11 cellular contexts compared by ENCODE assay signal in the genomic region with DNA sequence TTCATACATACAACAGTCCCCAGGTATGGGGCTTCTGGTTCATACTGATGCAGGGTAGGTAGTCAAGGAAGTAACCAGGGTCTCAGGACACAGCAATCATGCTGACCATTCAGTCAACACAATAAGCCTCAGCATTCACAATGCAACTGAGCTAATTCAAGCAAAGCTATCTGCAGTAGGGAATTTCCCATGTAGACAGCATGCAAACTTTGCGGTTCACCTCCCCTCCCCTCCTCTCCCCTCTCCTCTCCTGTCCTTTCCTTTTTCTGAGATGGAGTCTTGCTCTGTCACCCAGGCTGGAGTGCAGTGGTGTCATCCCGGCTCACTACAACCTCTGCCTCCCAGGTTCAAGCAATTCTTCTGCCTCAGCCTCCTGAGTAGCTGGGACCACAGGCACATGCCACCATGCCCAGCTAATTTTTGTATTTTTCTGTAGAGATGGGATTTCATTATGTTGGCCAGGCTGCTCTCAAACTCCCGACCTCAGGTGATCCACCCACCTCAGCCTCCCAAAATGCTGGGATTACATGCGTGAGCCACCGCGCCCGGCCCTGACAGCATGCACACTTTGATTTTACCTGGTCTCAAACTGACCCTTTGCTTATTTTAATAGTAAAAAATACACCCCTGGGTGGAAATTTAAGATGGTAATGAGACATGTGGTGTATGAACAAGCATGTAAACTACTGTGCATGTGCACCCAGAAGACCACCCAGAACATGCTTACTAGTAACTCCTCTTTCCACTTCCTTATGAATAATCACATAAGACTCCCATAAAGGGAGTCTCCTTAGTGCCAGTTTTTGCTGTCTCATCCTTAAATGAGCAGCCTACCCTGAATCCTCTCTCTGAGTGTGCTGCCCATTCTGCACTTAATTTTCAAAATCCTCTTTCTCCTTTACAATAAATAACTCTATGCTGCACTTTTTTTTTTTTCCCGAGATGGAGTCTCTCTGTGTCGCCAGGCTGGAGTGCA. TPM values are rescaled to one million over a fixed set of nuclear protein-coding genes. Genes with fewer than 3 reads are reported as not detected.
DNase-seq lines count a peak whose midpoint lies in the region; ATAC-seq, FAIRE-seq and TF ChIP-seq lines count a peak whose summit lies in the region.
"Had no signal": no experiment of that assay in that cellular context is flagged by ENCODE, and none has a peak within 500 bp of the region (broad histone marks: within the 10 kb centered on the region; RNA-seq: fewer than 3 reads in every experiment).

No MANE protein-coding gene starts in this region.

- peaks cover 71% of the 10 kb centered on the region for H3K36me3 Mint-ChIP-seq in dendritic cell treated with granulocyte-macrophage colony-stimulating factor and Interleukin-4, amounts not matched to agents 40 ng/mL and 50 ng/mL, for 4 days (ENCODE audit: low read depth)

- H3K27ac Mint-ChIP-seq in dendritic cell treated with granulocyte-macrophage colony-stimulating factor and Interleukin-4, amounts not matched to agents 40 ng/mL and 50 ng/mL, for 4 days = peak overlapping the region; percentile 97

- TF ChIP-seq EP300 in A549 (IDR thresholded peaks at IDR 0.05) = no peak

- POLR2A ChIA-PET in A549 (lab: Yijun Ruan, JAX) = interaction anchor here (1.2 kb wide), 1 partner anchor 10 kb away, joined by 8 read pairs; a partner anchor contains a TSS

- peak overlapping the region; percentile 60 for H3K4me3 Mint-ChIP-seq in dendritic cell treated with granulocyte-macrophage colony-stimulating factor and Interleukin-4, amounts not matched to agents 40 ng/mL and 50 ng/mL, for 4 days

- FAIRE-seq in A549 (lab: Jason Lieb, UNC) = no peak
- FAIRE-seq: kidney had no signal

- H3K9me3 ChIP-seq in A549 (no peaks in the 10 kb centered on the region), colonic mucosa (no peaks in the 10 kb centered on the region)
- H3K9me3 ChIP-seq: body of pancreas had no signal

- H3K36me3 ChIP-seq in colonic mucosa = no peaks in the 10 kb centered on the region

- H3K4me1 Mint-ChIP-seq in dendritic cell treated with granulocyte-macrophage colony-stimulating factor and Interleukin-4, amounts not matched to agents 40 ng/mL and 50 ng/mL, for 4 days (ENCODE audit: low read depth) = peaks cover 72% of the 10 kb centered on the region

- CTCF ChIA-PET in A549 (lab: Yijun Ruan, JAX) = interaction anchor here (0.9 to 1.6 kb wide), 3 partner anchors 8 to 255 kb away, joined by 3 to 6 read pairs (median 3); a partner anchor contains a TSS

- peak overlapping the region; percentile 28 to 75 for H3K27ac ChIP-seq in A549
- H3K27ac ChIP-seq in coronary artery = peak overlapping the region in 1 of 2 donors; percentile 58
- H3K27ac ChIP-seq in colonic mucosa = no peak overlapping the region

- TF ChIP-seq CTCF in A549 (IDR thresholded peaks at IDR 0.05) (no peak), coronary artery (IDR thresholded peaks at IDR 0.05) (no peak), colonic mucosa (IDR thresholded peaks at IDR 0.05) (no peak)

- no peaks in the 10 kb centered on the region for H3K27me3 Mint-ChIP-seq in dendritic cell treated with granulocyte-macrophage colony-stimulating factor and Interleukin-4, amounts not matched to agents 40 ng/mL and 50 ng/mL, for 4 days

- ATAC-seq in A549 (peak; percentile 63 to 79; a peak in 4 of 6 replicates), GM18511 (IDR thresholded peaks at IDR 0.05; ENCODE audit: unreplicated experiment) (peak; percentile 66)
- ATAC-seq: body of pancreas had no signal

- 82% methylated on average over 9 of the region's 9 CpGs for WGBS in A549 (ENCODE audit: missing lambda C conversion rate)

- DNase-seq in A549 (ENCODE audit: low read depth in 1 of 2, low spot score in 1 of 2) (peak in 1 of 2 experiments; percentile 55), HT1080 (ENCODE audit: low read depth) (peak; percentile 10), HuH-7.5 (ENCODE audit: low spot score) (no peak), coronary artery (ENCODE audit: low spot score) (no peak), colonic mucosa (no peak), SK-N-DZ (ENCODE audit: low spot score) (no peak)
- DNase-seq: DND-41 had no signal

- H3K4me2 ChIP-seq in A549 = peak overlapping the region; percentile 24; the same call in 1 of the 3 replicates

- TF ChIP-seq POLR2A in A549 (IDR thresholded peaks at IDR 0.05; ENCODE audit: low read length) = no peak

- H3K4me1 ChIP-seq in A549 (peaks cover 17% of the 10 kb centered on the region), colonic mucosa (no peaks in the 10 kb centered on the region)
- H3K4me1 ChIP-seq: body of pancreas had no signal

- no peaks in the 10 kb centered on the region for H3K27me3 ChIP-seq in colonic mucosa
- H3K27me3 ChIP-seq: body of pancreas had no signal

- intact Hi-C loops in dendritic cell treated with granulocyte-macrophage colony-stimulating factor and Interleukin-4, amounts not matched to agents 40 ng/mL and 50 ng/mL, for 4 days (cut with micrococcal nuclease) = loop anchor here (1.0 kb wide), 1 partner anchor 8 kb away; no protein-coding TSS in a partner anchor
- intact Hi-C loops in colonic mucosa (cut with DNase I) = no loop called here

- TF ChIP-seq RAD21 in A549 (conservative IDR thresholded peaks at IDR 0.05 in 1 of 2, IDR thresholded peaks at IDR 0.05 in 1 of 2) = no peak

- H3K9ac ChIP-seq in colonic mucosa (ENCODE audit: low read depth in 2 of 2, low read length in 2 of 2) = no peak overlapping the region

- H3K9me3 Mint-ChIP-seq in dendritic cell treated with granulocyte-macrophage colony-stimulating factor and Interleukin-4, amounts not matched to agents 40 ng/mL and 50 ng/mL, for 4 days = no peaks in the 10 kb centered on the region

- H3K4me3 ChIP-seq in A549 (no peak overlapping the region), coronary artery (no peak overlapping the region), colonic mucosa (no peak overlapping the region)
- H3K4me3 ChIP-seq: body of pancreas had no signal

TF ChIP-seq in A549, 52 proteins besides CTCF, POLR2A, EP300 and RAD21:
- TF ChIP-seq EHMT2 (IDR thresholded peaks at IDR 0.05; ENCODE audit: low read depth) = no peak
- TF ChIP-seq RFX5 (IDR thresholded peaks at IDR 0.05) = no peak
- peak; percentile 89 for TF ChIP-seq MAFK (IDR thresholded peaks at IDR 0.05; ENCODE audit: partially characterized antibody)
- no peak for TF ChIP-seq MAZ (IDR thresholded peaks at IDR 0.05; ENCODE audit: borderline replicate concordance, low read depth, low read length)
- TF ChIP-seq NFE2L2 (conservative IDR thresholded peaks at IDR 0.05; ENCODE audit: low read length) = 0 out of 2 replicates have a peak, but pooled peaks have one; percentile 19
TF ChIP-seq in A549: peak in this region for 2.

RNA-seq across cellular contexts. Expression of a gene that starts 9.3 kb away (rescaled TPM):
- polyA plus RNA-seq in A549 (2011; rRNA removed) = 35.0 and 43.1 TPM in 2 replicates
- 26.1 and 35.3 TPM in 2 replicates for polyA plus RNA-seq in A549 (2012; cell fraction: cytosol; rRNA removed)
- polyA plus RNA-seq in A549 (2012; cell fraction: nucleus; rRNA removed) = 18.7 and 21.8 TPM in 2 replicates
- polyA plus RNA-seq in A549 (2017; fragmentation: RNase III; extraction: RNeasy Plus Mini Kit Qiagen cat#74134 plus additional on column Dnase treatment) = 23.1 to 25.8 TPM (median 24.7 TPM) in 3 replicates
- polyA minus RNA-seq in A549 (2011; rRNA and poly(A)+ RNA removed) = 19.1 and 20.7 TPM in 2 replicates
- 13.6 and 14.9 TPM in 2 replicates for total RNA-seq in HT1080 (2014; rRNA removed; shearing (Covaris generic))
- polyA plus RNA-seq in HT1080 (2015; cell fraction: cytosol; rRNA removed) = 15.1 and 15.9 TPM in 2 replicates
- 6.4 and 7.1 TPM in 2 replicates for polyA plus RNA-seq in HT1080 (2015; cell fraction: nucleus; rRNA removed)
- total RNA-seq in colonic mucosa = 10 to 100 TPM; 18.6 to 18.9 TPM
- polyA plus RNA-seq in SK-N-DZ (2014; cell fraction: cytosol; rRNA removed) = 0.16 TPM in 1 of 2 replicates, not detected in the other
- not detected in 2 replicates for polyA plus RNA-seq in SK-N-DZ (2014; cell fraction: nucleus; rRNA removed)

RNA-seq across cellular contexts. Expression of a gene that starts 39.8 kb away (rescaled TPM):
- polyA plus RNA-seq in A549 (2011; rRNA removed) (4.5 and 5.0 TPM in 2 replicates), A549 (2017; fragmentation: RNase III; extraction: RNeasy Plus Mini Kit Qiagen cat#74134 plus additional on column Dnase treatment) (3.3 to 3.9 TPM (median 3.7 TPM) in 3 replicates)
- polyA plus RNA-seq in A549 (2012; cell fraction: cytosol; rRNA removed) = 3.4 and 4.1 TPM in 2 replicates
- 3.2 TPM in 2 replicates for polyA plus RNA-seq in A549 (2012; cell fraction: nucleus; rRNA removed)
- 5.4 and 5.9 TPM in 2 replicates for polyA minus RNA-seq in A549 (2011; rRNA and poly(A)+ RNA removed)
- 0.43 TPM in 1 of 2 replicates, not detected in the other for total RNA-seq in HT1080 (2014; rRNA removed; shearing (Covaris generic))
- polyA plus RNA-seq in HT1080 (2015; cell fraction: cytosol; rRNA removed) = not detected in 2 replicates
- not detected in 2 replicates for polyA plus RNA-seq in HT1080 (2015; cell fraction: nucleus; rRNA removed)
- total RNA-seq in colonic mucosa = 1 to 10 TPM; 4.4 to 5.6 TPM
- not detected in 2 replicates for polyA plus RNA-seq in SK-N-DZ (2014; cell fraction: cytosol; rRNA removed)
- polyA plus RNA-seq in SK-N-DZ (2014; cell fraction: nucleus; rRNA removed) = 5.6 TPM in 1 of 2 replicates, not detected in the other

RNA-seq across cellular contexts. Expression of a gene that starts 55.5 kb away (rescaled TPM):
- polyA plus RNA-seq in A549 (2011; rRNA removed) (25.3 and 27.5 TPM in 2 replicates), A549 (2017; fragmentation: RNase III; extraction: RNeasy Plus Mini Kit Qiagen cat#74134 plus additional on column Dnase treatment) (26.8 to 31.6 TPM (median 30.6 TPM) in 3 replicates)
- 6.1 and 7.7 TPM in 2 replicates for polyA plus RNA-seq in A549 (2012; cell fraction: cytosol; rRNA removed)
- polyA plus RNA-seq in A549 (2012; cell fraction: nucleus; rRNA removed) = 3.2 and 7.8 TPM in 2 replicates
- polyA minus RNA-seq in A549 (2011; rRNA and poly(A)+ RNA removed) = 5.9 and 6.5 TPM in 2 replicates
- total RNA-seq in HT1080 (2014; rRNA removed; shearing (Covaris generic)) = 9.4 and 14.0 TPM in 2 replicates
- 10.0 and 17.2 TPM in 2 replicates for polyA plus RNA-seq in HT1080 (2015; cell fraction: cytosol; rRNA removed)
- 17.0 and 19.2 TPM in 2 replicates for polyA plus RNA-seq in HT1080 (2015; cell fraction: nucleus; rRNA removed)
- 10 to 100 TPM; 12.4 to 15.4 TPM for total RNA-seq in colonic mucosa
- 15.1 and 17.3 TPM in 2 replicates for polyA plus RNA-seq in SK-N-DZ (2014; cell fraction: cytosol; rRNA removed)
- 28.9 and 49.4 TPM in 2 replicates for polyA plus RNA-seq in SK-N-DZ (2014; cell fraction: nucleus; rRNA removed)
